Comparison of ENCODE assay signal across 14 cellular contexts in the genomic region with DNA sequence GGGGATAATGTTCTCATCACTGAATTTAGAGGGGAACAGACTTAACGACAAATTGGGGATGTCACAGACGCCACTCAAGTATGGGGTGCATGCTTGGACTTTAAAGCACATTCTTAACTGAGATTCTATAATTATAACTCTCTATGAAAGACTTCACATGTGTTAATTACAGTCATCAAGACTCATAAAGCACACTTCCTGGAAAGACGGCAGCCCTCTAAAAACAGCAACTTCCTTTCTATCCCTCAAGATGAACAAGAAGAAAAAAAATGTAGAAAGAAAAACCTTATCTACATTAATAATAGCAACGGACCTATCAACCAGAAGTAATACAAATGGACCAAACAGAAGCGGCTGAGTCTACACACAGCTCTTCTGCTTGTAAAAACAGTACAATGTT. TPM values are rescaled to one million over a fixed set of nuclear protein-coding genes. Genes with fewer than 3 reads are reported as not detected.
DNase-seq lines count a peak whose midpoint lies in the region; ATAC-seq and TF ChIP-seq lines count a peak whose summit lies in the region.
"Had no signal": no experiment of that assay in that cellular context is flagged by ENCODE, and none has a peak within 500 bp of the region (broad histone marks: within the 10 kb centered on the region; RNA-seq: fewer than 3 reads in every experiment).

No MANE protein-coding gene starts in this region.

- H3K4me1 ChIP-seq in HEK293 (ENCODE audit: control insufficient read depth, insufficient read depth, low read length) (peaks cover 9% of the 10 kb centered on the region), mucosa of descending colon (ENCODE audit: low read depth) (peaks cover 29% of the 10 kb centered on the region)

- H3K27me3 ChIP-seq in CD4-positive, alpha-beta T cell (ENCODE audit: control insufficient read depth, insufficient read depth, low read length): no peaks in the 10 kb centered on the region
- H3K27me3 ChIP-seq: hepatocyte, thyroid gland had no signal

- no peak for TF ChIP-seq CTCF in CD4-positive, alpha-beta T cell (IDR thresholded peaks at IDR 0.05)
- TF ChIP-seq CTCF in HEK293 (tag by site-specific recombination; IDR thresholded peaks at IDR 0.05): no peak
- no peak for TF ChIP-seq CTCF in mucosa of descending colon (IDR thresholded peaks at IDR 0.05)
- TF ChIP-seq CTCF in GM10248 (IDR thresholded peaks at IDR 0.05; ENCODE audit: control extremely low read depth, extremely low read depth, low read depth, missing control alignments): no peak

- H3K27ac Mint-ChIP-seq in CD4-positive, alpha-beta T cell: peak overlapping the region; percentile 56
- peak overlapping the region; percentile 76 for H3K27ac Mint-ChIP-seq in activated CD8-positive, alpha-beta T cell treated with anti-CD3 and anti-CD28 coated beads, Interleukin-2, amount 10 ng/mL, durations not matched to agents 7 days and 5 days

- DNase-seq in CD4-positive, alpha-beta T cell: no peak
- DNase-seq in activated CD8-positive, alpha-beta T cell treated with anti-CD3 and anti-CD28 coated beads, Interleukin-2, amount 10 ng/mL, durations not matched to agents 7 days and 5 days: no peak
- DNase-seq in mucosa of descending colon (no peak), GM10248 (ENCODE audit: extremely low spot score) (no peak)
- DNase-seq in stimulated activated CD4-positive, alpha-beta T cell treated with anti-CD3 and anti-CD28 coated beads, Interleukin-2, amount 100 ng/mL, for 24 hours: no peak
- DNase-seq: anterior cingulate cortex; C1 segment of cervical spinal cord; NCI-H748 treated with DMSO at 0.1 percent for 48 hours; stimulated activated CD4-positive, alpha-beta T cell treated with anti-CD3 and anti-CD28 coated beads, Interleukin-15, amount 100 ng/mL, for 24 hours; T-helper 9 cell; thyroid gland had no signal

- no peak overlapping the region for H3K27ac ChIP-seq in CD4-positive, alpha-beta T cell (ENCODE audit: low read depth, low read length)
- no peak overlapping the region for H3K27ac ChIP-seq in HEK293 (ENCODE audit: extremely low read depth, low read depth, low read length)
- H3K27ac ChIP-seq: hepatocyte, thyroid gland had no signal

- peaks cover 17% of the 10 kb centered on the region for H3K36me3 Mint-ChIP-seq in CD4-positive, alpha-beta T cell (ENCODE audit: low read depth)
- H3K36me3 Mint-ChIP-seq in activated CD8-positive, alpha-beta T cell treated with anti-CD3 and anti-CD28 coated beads, Interleukin-2, amount 10 ng/mL, durations not matched to agents 7 days and 5 days (ENCODE audit: low read depth): peaks cover 19% of the 10 kb centered on the region

- H3K36me3 ChIP-seq in HEK293 (ENCODE audit: control insufficient read depth in 2 of 2, insufficient read depth in 1 of 2, low read length in 2 of 2): no peaks in the 10 kb centered on the region
- H3K36me3 ChIP-seq in mucosa of descending colon (ENCODE audit: low read depth): no peaks in the 10 kb centered on the region
- H3K36me3 ChIP-seq: thyroid gland had no signal

- peak; percentile 51 for ATAC-seq in CD4-positive, alpha-beta T cell (ENCODE audit: poor library complexity)
- peak; percentile 58 for ATAC-seq in activated CD8-positive, alpha-beta T cell treated with anti-CD3 and anti-CD28 coated beads, Interleukin-2, amount 10 ng/mL, durations not matched to agents 7 days and 5 days
- peak; percentile 61 for ATAC-seq in mucosa of descending colon
- ATAC-seq in GM21526 (IDR thresholded peaks at IDR 0.05; ENCODE audit: low FRiP score, unreplicated experiment): no peak

- H3K4me3 ChIP-seq in HEK293 (ENCODE audit: low read depth, low read length) (no peak overlapping the region), mucosa of descending colon (no peak overlapping the region)
- H3K4me3 ChIP-seq: hepatocyte, thyroid gland had no signal

- H3K4me1 Mint-ChIP-seq in CD4-positive, alpha-beta T cell (ENCODE audit: low read depth): peaks cover 82% of the 10 kb centered on the region
- peaks cover 45% of the 10 kb centered on the region for H3K4me1 Mint-ChIP-seq in activated CD8-positive, alpha-beta T cell treated with anti-CD3 and anti-CD28 coated beads, Interleukin-2, amount 10 ng/mL, durations not matched to agents 7 days and 5 days (ENCODE audit: low read depth)

- intact Hi-C loops in CD4-positive, alpha-beta T cell (cut with DNase I, micrococcal nuclease): loop anchor here in 1 of 2 experiments (10.0 kb wide), 1 partner anchor 836 kb away; the partner anchor contains the start of gene VPS13A
- intact Hi-C loops in mucosa of descending colon (cut with DNase I, micrococcal nuclease): no loop called here

- no peaks in the 10 kb centered on the region for H3K9me3 ChIP-seq in CD4-positive, alpha-beta T cell (ENCODE audit: control insufficient read depth, low read length)
- H3K9me3 ChIP-seq in HEK293 (ENCODE audit: control insufficient read depth, insufficient read depth, low read depth, low read length) (no peaks in the 10 kb centered on the region), mucosa of descending colon (no peaks in the 10 kb centered on the region)
- H3K9me3 ChIP-seq: thyroid gland had no signal

- H3K9me3 Mint-ChIP-seq in CD4-positive, alpha-beta T cell: no peaks in the 10 kb centered on the region
- no peaks in the 10 kb centered on the region for H3K9me3 Mint-ChIP-seq in activated CD8-positive, alpha-beta T cell treated with anti-CD3 and anti-CD28 coated beads, Interleukin-2, amount 10 ng/mL, durations not matched to agents 7 days and 5 days (ENCODE audit: insufficient read depth)

- POLR2A ChIA-PET in CD4-positive, alpha-beta T cell (lab: Charles Lee): interaction anchor here (0.6 to 1.1 kb wide), 2 partner anchors 19 to 22 kb away, joined by 3 read pairs; no protein-coding TSS in a partner anchor
- POLR2A ChIA-PET in HEK293 (lab: Yijun Ruan, JAX) (no interaction called here), GM10248 (lab: Yijun Ruan, JAX) (no interaction called here)
- POLR2A ChIA-PET in activated CD8-positive, alpha-beta T cell treated with anti-CD3 and anti-CD28 coated beads, Interleukin-2, amount 10 ng/mL, durations not matched to agents 7 days and 5 days (lab: Charles Lee): interaction anchor here (0.6 kb wide), 1 partner anchor 33 kb away, joined by 3 read pairs; no protein-coding TSS in a partner anchor

- H3K4me3 Mint-ChIP-seq in CD4-positive, alpha-beta T cell: peak overlapping the region; percentile 49
- peak overlapping the region; percentile 45 for H3K4me3 Mint-ChIP-seq in activated CD8-positive, alpha-beta T cell treated with anti-CD3 and anti-CD28 coated beads, Interleukin-2, amount 10 ng/mL, durations not matched to agents 7 days and 5 days

- CTCF ChIA-PET in CD4-positive, alpha-beta T cell (lab: Charles Lee): interaction anchor here (1.6 kb wide), 1 partner anchor 25 kb away, joined by 8 read pairs; no protein-coding TSS in a partner anchor
- CTCF ChIA-PET in HEK293 (lab: Yijun Ruan, JAX): interaction anchor here (1.0 kb wide), 1 partner anchor 15 kb away, joined by 3 read pairs; no protein-coding TSS in a partner anchor
- CTCF ChIA-PET in activated CD8-positive, alpha-beta T cell treated with anti-CD3 and anti-CD28 coated beads, Interleukin-2, amount 10 ng/mL, durations not matched to agents 7 days and 5 days (lab: Charles Lee): interaction anchor here (0.6 to 1.7 kb wide), 4 partner anchors 14 to 111 kb away, joined by 3 to 4 read pairs (median 4); no protein-coding TSS in a partner anchor
- CTCF ChIA-PET in GM10248 (lab: Yijun Ruan, JAX): no interaction called here

- H3K27me3 Mint-ChIP-seq in CD4-positive, alpha-beta T cell: no peaks in the 10 kb centered on the region
- H3K27me3 Mint-ChIP-seq in activated CD8-positive, alpha-beta T cell treated with anti-CD3 and anti-CD28 coated beads, Interleukin-2, amount 10 ng/mL, durations not matched to agents 7 days and 5 days (ENCODE audit: low read depth): no peaks in the 10 kb centered on the region

TF ChIP-seq in HEK293, 187 proteins besides CTCF, POLR2A, EP300 and RAD21:
- TF ChIP-seq SP7 (tag by site-specific recombination; IDR thresholded peaks at IDR 0.05) (peak; percentile 30; the same call in 1 of the 2 replicates), ZNF433 (tag by site-specific recombination; IDR thresholded peaks at IDR 0.05; ENCODE audit: low read depth) (no peak)

RNA-seq across cellular contexts. Expression of gene GNAQ, which starts 21.2 kb away (rescaled TPM):
- total RNA-seq in CD4-positive, alpha-beta T cell: 10 to 100 TPM; 55.5 to 55.9 TPM
- total RNA-seq in activated CD8-positive, alpha-beta T cell treated with anti-CD3 and anti-CD28 coated beads, Interleukin-2, amount 10 ng/mL, durations not matched to agents 7 days and 5 days: 10 to 100 TPM; 29.0 to 29.7 TPM
- total RNA-seq in mucosa of descending colon: 100 to 1,000 TPM in 2 of 3 donors, 10 to 100 TPM in 1; 95.9 to 115 (median 104) TPM

Comparison
In these comparisons a context has a peak if more than half of its experiments do, and no peak if none do; other contexts are left out.
1. POLR2A ChIA-PET loops: an anchor here in CD4-positive, alpha-beta T cell (0.6 to 1.1 kb wide) and activated CD8-positive, alpha-beta T cell treated with anti-CD3 and anti-CD28 coated beads, Interleukin-2, amount 10 ng/mL, durations not matched to agents 7 days and 5 days (0.6 kb wide); none called in HEK293 and GM10248.